ENCODE assay signal across 23 cellular contexts in the genomic region with DNA sequence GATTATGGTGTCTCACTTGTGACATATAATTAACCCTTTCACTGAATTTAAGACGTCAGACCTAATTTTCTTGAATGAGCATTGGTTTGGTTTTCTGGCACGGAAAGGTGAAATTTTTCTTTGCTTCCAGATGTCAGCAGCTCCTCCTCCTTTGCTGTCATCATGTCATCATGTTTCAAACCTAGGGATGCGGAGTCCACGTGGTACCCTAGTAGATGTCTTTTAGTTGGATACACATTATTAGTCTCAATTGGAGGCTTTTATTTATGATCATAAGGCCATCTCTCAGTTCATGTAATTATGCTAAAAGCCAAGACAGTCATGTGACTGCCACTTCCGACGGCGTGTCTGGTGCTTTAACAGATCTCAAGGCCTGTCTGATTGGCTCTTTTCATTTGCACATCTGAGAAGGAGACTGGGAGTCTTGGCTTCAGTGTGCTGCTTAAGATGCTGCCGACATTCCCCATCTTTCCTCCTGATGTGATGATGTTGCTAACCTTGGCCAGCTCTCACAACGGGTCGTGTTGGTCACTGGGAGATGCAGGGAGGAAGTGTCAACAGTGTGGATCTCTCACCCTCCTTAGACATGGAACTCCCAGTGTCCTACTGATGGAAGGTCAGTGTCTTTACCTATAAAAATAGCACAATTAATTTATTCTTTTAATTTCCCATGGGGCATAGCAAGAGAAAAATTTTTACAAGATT.
"Had no signal": no experiment of that assay in that cellular context is flagged by ENCODE, and none has a peak within 500 bp of the region (broad histone marks: within the 10 kb centered on the region; RNA-seq: fewer than 3 reads in every experiment).

No MANE protein-coding gene starts in this region.

- H3K4me1 ChIP-seq: esophagus muscularis mucosa, foreskin keratinocyte, gastrocnemius medialis, left lung, lower lobe of right lung had no signal

- H3K27ac Mint-ChIP-seq: mesothelial cell of epicardium had no signal

- ATAC-seq: foreskin keratinocyte, gastrocnemius medialis, heart right ventricle, left cardiac atrium, left lung, left ventricle myocardium superior, lower lobe of right lung, mucosa of descending colon had no signal

- H3K4me1 Mint-ChIP-seq: mesothelial cell of epicardium had no signal

- FAIRE-seq: colon, endothelial cell of umbilical vein, islet of Langerhans, keratinocyte had no signal

- H3K36me3 Mint-ChIP-seq: mesothelial cell of epicardium had no signal

- H3K27ac ChIP-seq: coronary artery, esophagus muscularis mucosa, foreskin keratinocyte, gastrocnemius medialis, heart right ventricle, left lung, lower lobe of right lung had no signal

- H3K36me3 ChIP-seq: esophagus muscularis mucosa, gastrocnemius medialis, heart right ventricle, left lung, lower lobe of right lung had no signal

- H3K9me3 ChIP-seq: gastrocnemius medialis, mucosa of descending colon had no signal

- DNase-seq: dermis blood vessel endothelial cell; dorsolateral prefrontal cortex; effector CD4-positive, alpha-beta T cell; effector memory CD4-positive, alpha-beta T cell; foreskin keratinocyte; gastrocnemius medialis; glutamatergic neuron; head of caudate nucleus; heart right ventricle; hippocampal formation; left cardiac atrium; left lung; left ventricle myocardium superior; lower lobe of right lung; mesenchymal stem cell; mucosa of descending colon had no signal

- H3K4me3 ChIP-seq: coronary artery, dorsolateral prefrontal cortex, esophagus muscularis mucosa, gastrocnemius medialis, heart right ventricle, left lung, lower lobe of right lung, mucosa of descending colon had no signal

- H3K4me3 Mint-ChIP-seq: mesothelial cell of epicardium had no signal

- H3K9me3 Mint-ChIP-seq: mesothelial cell of epicardium had no signal

- H3K27me3 ChIP-seq: dorsolateral prefrontal cortex, esophagus muscularis mucosa, foreskin keratinocyte, gastrocnemius medialis had no signal
